In genomic region chr3:67461667-67462142, GRCh38 we compare ENCODE assay signal across 14 cellular contexts.
DNase-seq lines count a peak whose midpoint lies in the region; ATAC-seq and TF ChIP-seq lines count a peak whose summit lies in the region.
"Had no signal": no experiment of that assay in that cellular context is flagged by ENCODE, and none has a peak within 500 bp of the region (broad histone marks: within the 10 kb centered on the region; RNA-seq: fewer than 3 reads in every experiment).

No MANE protein-coding gene starts in this region.

- DNase-seq in NCI-H2107 treated with DMSO at 0.1 percent for 48 hours (lab: John Stamatoyannopoulos, UW; ENCODE audit: unreplicated experiment) (peak; percentile 1), NCI-H2107 (lab: John Stamatoyannopoulos, UW) (no peak), LHCN-M2 (ENCODE audit: low read depth) (peak; percentile 97), body of pancreas (peak in 3 of 4 donors; percentile 10 to 33 (median 11)), myocyte (ENCODE audit: low read depth) (peak; percentile 85), nucleus accumbens (lab: John Stamatoyannopoulos, UW) (no peak)
- DNase-seq: 8988T; left ventricle myocardium superior; NCI-H146; pancreas; stimulated activated CD4-positive, alpha-beta T cell treated with anti-CD3 and anti-CD28 coated beads, Interleukin-1b, Interleukin-23, amount 100 ng/mL, for 48 hours had no signal

- ATAC-seq in body of pancreas (no peak), HG02885 (IDR thresholded peaks at IDR 0.05; ENCODE audit: poor library complexity, unreplicated experiment) (no peak), HG02938 (IDR thresholded peaks at IDR 0.05; ENCODE audit: unreplicated experiment) (no peak)
- ATAC-seq: left ventricle myocardium superior, Panc1 had no signal

- H3K4me3 ChIP-seq in body of pancreas, result no peak overlapping the region
- H3K4me3 ChIP-seq: pancreas had no signal

- no peaks in the 10 kb centered on the region for H3K9me3 ChIP-seq in body of pancreas
- H3K9me3 ChIP-seq: pancreas had no signal

- TF ChIP-seq POLR2A in body of pancreas (IDR thresholded peaks at IDR 0.05), result no peak

- WGBS in body of pancreas, 2 donors, result 70 to 72% methylated on average over 3 of the region's 3 CpGs

- no peaks in the 10 kb centered on the region for H3K27me3 ChIP-seq in body of pancreas
- H3K27me3 ChIP-seq: pancreas had no signal

- no peaks in the 10 kb centered on the region for H3K36me3 ChIP-seq in body of pancreas (replicated peaks in 1 of 2; ENCODE audit: insufficient read depth in 1 of 2, low read depth in 2 of 2)
- H3K36me3 ChIP-seq: pancreas had no signal

- no peaks in the 10 kb centered on the region for H3K4me1 ChIP-seq in body of pancreas
- H3K4me1 ChIP-seq: pancreas had no signal

- TF ChIP-seq CTCF in body of pancreas (IDR thresholded peaks at IDR 0.05), result no peak

- intact Hi-C loops in body of pancreas (cut with DNase I), result no loop called here

- no peak overlapping the region for H3K27ac ChIP-seq in body of pancreas
- H3K27ac ChIP-seq: pancreas had no signal

Comparison
In these comparisons a context has a peak if more than half of its experiments do, and no peak if none do; other contexts are left out.
1. DNase-seq: peak in NCI-H2107 treated with DMSO at 0.1 percent for 48 hours (single experiment), LHCN-M2 (single experiment), body of pancreas (3 of 4) and myocyte (single experiment); none in NCI-H2107 (single experiment) and nucleus accumbens (0 of 56).